In genomic region chr3:47009225-47010049, GRCh38 we compare ENCODE assay signal across 8 cellular contexts. TPM values are rescaled to one million over a fixed set of nuclear protein-coding genes. Genes with fewer than 3 reads are reported as not detected.
DNase-seq lines count a peak whose midpoint lies in the region; FAIRE-seq and TF ChIP-seq lines count a peak whose summit lies in the region.

No MANE protein-coding gene starts in this region.

- H2BK20ac ChIP-seq in H1 (ENCODE audit: low read length) = no peak overlapping the region

- H3K4ac ChIP-seq in H1 (replicated peaks; ENCODE audit: insufficient read length, low read depth, low read length) (peak overlapping the region; percentile 17), mesendoderm (ENCODE audit: low read depth, low read length) (no peak overlapping the region)

- H3K27ac ChIP-seq in GM23248 (peak overlapping the region; percentile 53), H1 (ENCODE audit: low read depth, low read length) (peak overlapping the region; percentile 95), mesendoderm (ENCODE audit: low read depth, low read length) (peak overlapping the region; percentile 14)

- peaks cover 3% of the 10 kb centered on the region; the same call in 1 of the 2 replicates for H3K23me2 ChIP-seq in H1 (ENCODE audit: low read depth, low read length)

- H2BK5ac ChIP-seq in H1 (ENCODE audit: low read depth, low read length) = peak overlapping the region; percentile 91
- H2BK5ac ChIP-seq in mesendoderm (ENCODE audit: low read length) = no peak overlapping the region

- H2AFZ ChIP-seq in GM23248 (peak overlapping the region; percentile 74), H1 (ENCODE audit: low read length) (no peak overlapping the region; the same call in 1 of the 2 replicates)

- H3K9ac ChIP-seq in GM23248 (peak overlapping the region; percentile 89), H1 (replicated peaks in 1 of 4; ENCODE audit: extremely low read depth in 1 of 4, low read depth in 3 of 4, low read length in 3 of 4) (peak overlapping the region in 3 of 4 experiments; percentile 52 to 86 (median 81); a peak in 6 of 7 replicates), mesendoderm (ENCODE audit: low read length) (peak overlapping the region; percentile 71)

- H3K56ac ChIP-seq in H1 (replicated peaks; ENCODE audit: insufficient read length, low read depth, low read length) = no peak overlapping the region
- H3K56ac ChIP-seq in mesendoderm (ENCODE audit: low read length) = peak overlapping the region; percentile 89

- no peaks in the 10 kb centered on the region; the same call in 1 of the 2 replicates for H3K79me1 ChIP-seq in H1 (ENCODE audit: low read depth, low read length)
- H3K79me1 ChIP-seq in mesendoderm (ENCODE audit: low read length) = no peaks in the 10 kb centered on the region

- H3K4me2 ChIP-seq in GM23248 (ENCODE audit: unreplicated experiment) (peak overlapping the region; percentile 56), H1 (ENCODE audit: insufficient read depth in 1 of 2, low read depth in 2 of 2, low read length in 2 of 2) (peak overlapping the region; percentile 74 to 80), mesendoderm (ENCODE audit: low read length) (peak overlapping the region; percentile 18)

- H2AK5ac ChIP-seq in H1 (ENCODE audit: low read depth, low read length) (no peak overlapping the region), mesendoderm (ENCODE audit: low read length) (no peak overlapping the region)

- 3 to 5% methylated on average over 58 to 75 of the region's 81 CpGs for WGBS in GM23248 (ENCODE audit: low coverage in 1 of 2, low lambda C conversion rate in 2 of 2, missing lambda C conversion rate in 2 of 2), 2 experiments
- 47% methylated on average over 45 of the region's 81 CpGs; no CpG with 5 or more reads in 1 of the 2 experiments for WGBS in H1 (ENCODE audit: extremely low coverage in 1 of 2, insufficient coverage in 1 of 2, insufficient read length in 1 of 2, insufficient replicate concordance in 2 of 2, low coverage in 1 of 2, low lambda C conversion rate in 2 of 2, missing lambda C conversion rate in 1 of 2), 2 experiments
- WGBS in mesendoderm (ENCODE audit: extremely low coverage, insufficient coverage, low lambda C conversion rate) = no CpG with 5 or more reads among the region's 81 CpGs

- TF ChIP-seq CTCF in H1 (IDR thresholded peaks at IDR 0.05; ENCODE audit: control extremely low read depth in 1 of 3, insufficient read depth in 1 of 3, low read depth in 1 of 3, low read length in 3 of 3) = no peak

- CTCF ChIA-PET in H1 (lab: Charles Lee; ENCODE audit: partially characterized antibody) = interaction anchor here (0.6 to 14.2 kb wide), 6 partner anchors 9 to 315 kb away, joined by 3 to 130 read pairs (median 4); partner anchors contain the start of genes CCDC12 and NBEAL2

- H3K14ac ChIP-seq in H1 (ENCODE audit: insufficient read length) = no peak overlapping the region

- H3K18ac ChIP-seq in H1 (ENCODE audit: extremely low read depth, low read length) (peak overlapping the region; percentile 78), mesendoderm (ENCODE audit: low read length) (no peak overlapping the region)

- peak overlapping the region; percentile 98 for H4K8ac ChIP-seq in H1 (ENCODE audit: extremely low read depth, insufficient read depth, low read length)
- H4K8ac ChIP-seq in mesendoderm (ENCODE audit: low read depth, low read length) = no peak overlapping the region

- in situ Hi-C loops in GM23248 (cut with MboI) = no loop called here

- H2BK15ac ChIP-seq in H1 (ENCODE audit: low read length) = no peak overlapping the region
- no peak overlapping the region for H2BK15ac ChIP-seq in mesendoderm (replicated peaks; ENCODE audit: low read depth)

- H4K5ac ChIP-seq in H1 (ENCODE audit: insufficient read length, low read depth, low read length) (peak overlapping the region; percentile 75), mesendoderm (ENCODE audit: low read length) (no peak overlapping the region)

- H2BK120ac ChIP-seq in H1 (replicated peaks; ENCODE audit: low read depth, low read length) (peak overlapping the region; percentile 33), mesendoderm (ENCODE audit: low read depth, low read length) (no peak overlapping the region)

- H3K9me2 ChIP-seq in GM23248 (ENCODE audit: insufficient read depth) = no peaks in the 10 kb centered on the region

- H3K9me3 ChIP-seq in GM23248 (ENCODE audit: low read depth) (no peaks in the 10 kb centered on the region), H1 (ENCODE audit: insufficient read depth in 2 of 2, low read depth in 1 of 2, low read length in 1 of 2) (no peaks in the 10 kb centered on the region)

- 0 out of 2 replicates have a peak overlapping the region, but pooled peaks have one; percentile 44 for H2BK12ac ChIP-seq in H1 (ENCODE audit: low read depth, low read length)

- no peak overlapping the region for H3K23ac ChIP-seq in H1 (ENCODE audit: insufficient read length)
- H3K23ac ChIP-seq in mesendoderm (ENCODE audit: low read length) = peak overlapping the region; percentile 70

- 0 out of 2 replicates have a peak, but pooled peaks cover under 1% of the 10 kb centered on the region for H3F3A ChIP-seq in GM23248 (ENCODE audit: insufficient read depth)

- TF ChIP-seq EP300 in H1 (IDR thresholded peaks at IDR 0.05; ENCODE audit: borderline replicate concordance in 1 of 2, low read depth in 2 of 2, low read length in 2 of 2) = no peak

- FAIRE-seq in H1 (lab: Jason Lieb, UNC) = no peak
- no peak for FAIRE-seq in HTR-8/SVneo (lab: Jason Lieb, UNC)

- peak in 1 of 2 experiments; percentile 71; a peak in 2 of 3 replicates for TF ChIP-seq POLR2A in H1 (IDR thresholded peaks at IDR 0.05; ENCODE audit: control extremely low read depth in 1 of 2, low read depth in 2 of 2, low read length in 2 of 2)

- H3K36me3 ChIP-seq in GM23248 (ENCODE audit: low read depth) = no peaks in the 10 kb centered on the region
- H3K36me3 ChIP-seq in H1 (ENCODE audit: control insufficient read depth in 2 of 4, insufficient read depth in 4 of 4, low read length in 3 of 4) = peaks cover 4 to 20% (median 12%) of the 10 kb centered on the region in 4 experiments; a peak in 6 of 8 replicates
- no peaks in the 10 kb centered on the region for H3K36me3 ChIP-seq in mesendoderm (ENCODE audit: control insufficient read depth, insufficient read depth, low read length)

- TF ChIP-seq RAD21 in H1 (IDR thresholded peaks at IDR 0.05 in 1 of 2, conservative IDR thresholded peaks at IDR 0.05 in 1 of 2; ENCODE audit: low read depth in 2 of 2, low read length in 2 of 2) = no peak

- H3K79me2 ChIP-seq in GM23248 (ENCODE audit: insufficient read depth) (no peaks in the 10 kb centered on the region; the same call in 1 of the 2 replicates), H1 (ENCODE audit: control insufficient read depth in 1 of 2, insufficient read depth in 2 of 2, low read length in 2 of 2) (no peaks in the 10 kb centered on the region), mesendoderm (ENCODE audit: control insufficient read depth, insufficient read depth, low read length) (no peaks in the 10 kb centered on the region)

- H3K4me1 ChIP-seq in GM23248 (ENCODE audit: insufficient read depth) (no peaks in the 10 kb centered on the region), H1 (replicated peaks in 1 of 4; ENCODE audit: control insufficient read depth in 3 of 4, insufficient read depth in 4 of 4, low read length in 3 of 4) (peaks cover 0 to 9% (median 5%) of the 10 kb centered on the region in 4 experiments; a peak in 5 of 7 replicates), mesendoderm (ENCODE audit: control insufficient read depth, low read depth, low read length) (no peaks in the 10 kb centered on the region)

- H3K4me3 ChIP-seq in GM23248 = peak overlapping the region; percentile 65
- H3K4me3 ChIP-seq in H1 (ENCODE audit: extremely low read depth in 1 of 4, insufficient read depth in 2 of 4, low read depth in 3 of 4, low read length in 4 of 4) = peak overlapping the region; percentile 34 to 63 (median 44); a peak in 7 of 8 replicates
- no peak overlapping the region for H3K4me3 ChIP-seq in mesendoderm (ENCODE audit: low read length)

- POLR2A ChIA-PET in H1 (lab: Charles Lee; ENCODE audit: partially characterized antibody) = interaction anchor here (0.6 to 2.2 kb wide), 24 partner anchors 10 to 524 kb away, joined by 3 to 15 read pairs (median 4); partner anchors contain the start of genes CCDC12, KLHL18, NBEAL2 and PTPN23

- H4K20me1 ChIP-seq in GM23248 (ENCODE audit: insufficient read depth) (no peaks in the 10 kb centered on the region), H1 (replicated peaks in 1 of 2; ENCODE audit: control insufficient read depth in 1 of 2, insufficient read depth in 2 of 2, low read length in 2 of 2) (peaks cover 0 to 2% of the 10 kb centered on the region in 2 experiments)

- DNase-seq in Daoy (ENCODE audit: low read depth) (peak; percentile 90), GM23248 (peak; percentile 95), NCI-H187 treated with DMSO at 0.1 percent for 48 hours (lab: John Stamatoyannopoulos, UW) (peak; percentile 17), H1 (ENCODE audit: low read depth in 1 of 2, low spot score in 2 of 2) (peak; percentile 73 to 83), mesendoderm (peak; percentile 82), HTR-8/SVneo (ENCODE audit: insufficient read length, low spot score) (no peak)
- peak; percentile 89 for DNase-seq in activated CD8-positive, alpha-beta memory T cell treated with anti-CD3 and anti-CD28 coated beads for 24 hours
- DNase-seq in stimulated activated CD8-positive, alpha-beta memory T cell treated with anti-CD3 and anti-CD28 coated beads, Interleukin-12 subunit alpha, Interleukin-12 subunit beta, amount 100 ng/mL, for 24 hours (ENCODE audit: extremely low read depth) = peak; percentile 43

- H3K27me3 ChIP-seq in GM23248 (replicated peaks; ENCODE audit: insufficient read depth) (no peaks in the 10 kb centered on the region), H1 (replicated peaks in 1 of 4; ENCODE audit: control insufficient read depth in 3 of 4, extremely low read depth in 1 of 4, insufficient read depth in 3 of 4, low read length in 3 of 4) (no peaks in the 10 kb centered on the region), mesendoderm (ENCODE audit: insufficient read depth, low read length, poor library complexity) (no peaks in the 10 kb centered on the region)

- H4K91ac ChIP-seq in H1 (replicated peaks; ENCODE audit: insufficient read length, low read length) = peak overlapping the region; percentile 46

RNA-seq across cellular contexts. Expression of gene NBEAL2, which starts 30.0 kb away (rescaled TPM):
- total RNA-seq in Daoy (2014; rRNA removed; shearing (Covaris generic)) = 5.0 and 8.3 TPM in 2 replicates
- 2.8 and 4.7 TPM in 2 replicates for total RNA-seq in GM23248 (2014; rRNA removed; shearing (Covaris generic))
- polyA plus RNA-seq in GM23248 (2016; fragmentation: Nextera tagmentation; extraction: Ambion mirVana) (0.94 and 1.2 TPM in 2 replicates), H1 (2011; rRNA removed) (27.3 and 47.8 TPM in 2 replicates)
- 45.8 and 46.9 TPM in 2 replicates for total RNA-seq in H1 (2021; fragmentation: NEBNext Ultra II Directional; extraction: Animal tissue kit (Norgen Biotek cat#: 25700))
- polyA plus RNA-seq in H1 (2011; cell fraction: cytosol; rRNA removed) = 30.9 TPM
- polyA plus RNA-seq in H1 (2011; cell fraction: nucleus; rRNA removed) = 332 TPM
- polyA plus RNA-seq in H1 (2012, experiment 1 of 2) = 36.4 to 64.7 TPM (median 55.9 TPM) in 4 replicates
- polyA plus RNA-seq in H1 (2012, experiment 2 of 2) = 42.2 TPM
- polyA plus RNA-seq in H1 (2013, experiment 1 of 2) = 15.7 TPM
- 14.2 TPM for polyA plus RNA-seq in H1 (2013, experiment 2 of 2)
- 19.1 and 33.7 TPM in 2 replicates for polyA minus RNA-seq in H1 (2011; rRNA and poly(A)+ RNA removed)
- polyA minus RNA-seq in H1 (2011; cell fraction: cytosol; rRNA and poly(A)+ RNA removed) = 16.9 TPM
- polyA minus RNA-seq in H1 (2011; cell fraction: nucleus; rRNA and poly(A)+ RNA removed) = 58.1 TPM
- 11.0 TPM for polyA plus RNA-seq in mesendoderm (2013, experiment 1 of 2)
- 11.0 TPM for polyA plus RNA-seq in mesendoderm (2013, experiment 2 of 2)

RNA-seq across cellular contexts. Expression of gene CCDC12, which starts 32.9 kb away (rescaled TPM):
- 26.2 and 29.1 TPM in 2 replicates for total RNA-seq in Daoy (2014; rRNA removed; shearing (Covaris generic))
- total RNA-seq in GM23248 (2014; rRNA removed; shearing (Covaris generic)) = 15.2 and 17.4 TPM in 2 replicates
- polyA plus RNA-seq in GM23248 (2016; fragmentation: Nextera tagmentation; extraction: Ambion mirVana) = 42.7 and 43.8 TPM in 2 replicates
- total RNA-seq in H1 (2021; fragmentation: NEBNext Ultra II Directional; extraction: Animal tissue kit (Norgen Biotek cat#: 25700)) = 41.3 and 44.4 TPM in 2 replicates
- polyA plus RNA-seq in H1 (2011; rRNA removed) = 29.5 and 41.5 TPM in 2 replicates
- 57.2 TPM for polyA plus RNA-seq in H1 (2011; cell fraction: cytosol; rRNA removed)
- polyA plus RNA-seq in H1 (2011; cell fraction: nucleus; rRNA removed) = 37.1 TPM
- 50.0 to 59.6 TPM (median 58.4 TPM) in 4 replicates for polyA plus RNA-seq in H1 (2012, experiment 1 of 2)
- 27.9 TPM for polyA plus RNA-seq in H1 (2012, experiment 2 of 2)
- 39.5 TPM for polyA plus RNA-seq in H1 (2013, experiment 1 of 2)
- polyA plus RNA-seq in H1 (2013, experiment 2 of 2) = 41.8 TPM
- polyA minus RNA-seq in H1 (2011; rRNA and poly(A)+ RNA removed) = 20.6 and 38.9 TPM in 2 replicates
- polyA minus RNA-seq in H1 (2011; cell fraction: cytosol; rRNA and poly(A)+ RNA removed) = 12.0 TPM
- 55.5 TPM for polyA minus RNA-seq in H1 (2011; cell fraction: nucleus; rRNA and poly(A)+ RNA removed)
- polyA plus RNA-seq in mesendoderm (2013, experiment 1 of 2) = 49.1 TPM
- 48.9 TPM for polyA plus RNA-seq in mesendoderm (2013, experiment 2 of 2)

Comparison
In these comparisons a context has a peak if more than half of its experiments do, and no peak if none do; other contexts are left out.
1. H3K27ac ChIP-seq: peak in every context shown above with its lines; median percentile 95 in H1; 53 in GM23248; 14 in mesendoderm.
2. H3K4me2 ChIP-seq: peak in every context shown above with its lines; median percentile 77 in H1; 56 in GM23248; 18 in mesendoderm.